Comparison of ENCODE assay signal across 17 cellular contexts in the genomic region with DNA sequence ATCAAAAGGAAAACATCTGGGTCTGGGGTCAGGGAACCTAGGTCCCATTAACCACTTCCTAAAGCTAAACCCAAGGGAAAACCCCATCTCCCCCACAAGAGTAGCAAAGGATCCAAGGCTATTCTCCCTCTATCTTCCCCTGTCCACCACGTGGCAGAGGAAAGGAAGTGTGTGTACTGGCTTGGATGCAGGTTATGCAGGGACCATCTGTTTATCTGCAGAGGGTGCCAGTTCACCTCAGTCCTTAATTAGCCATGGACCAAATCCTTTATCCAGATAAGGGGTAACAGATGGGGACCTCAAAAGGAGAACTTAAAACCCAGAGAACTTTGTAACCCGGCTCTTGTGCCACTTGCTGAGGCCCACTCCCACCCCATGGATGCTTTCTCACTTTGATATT.
DNase-seq lines count a peak whose midpoint lies in the region; ATAC-seq and TF ChIP-seq lines count a peak whose summit lies in the region.
"Had no signal": no experiment of that assay in that cellular context is flagged by ENCODE, and none has a peak within 500 bp of the region (broad histone marks: within the 10 kb centered on the region; RNA-seq: fewer than 3 reads in every experiment).

No MANE protein-coding gene starts in this region.

- no peak overlapping the region for H3K9ac ChIP-seq in BLaER1 treated with 17β-estradiol and CSF1 and Interleukin-3, amounts not matched to agents 10 nM and 100 nM

- intact Hi-C loops in CD14-positive monocyte (cut with micrococcal nuclease): no loop called here

- TF ChIP-seq CTCF in WERI-Rb-1 (IDR thresholded peaks at IDR 0.05; ENCODE audit: low read depth, low read length): 0 out of 2 replicates have a peak, but pooled peaks have one; percentile 26
- no peak for TF ChIP-seq CTCF in CD14-positive monocyte (IDR thresholded peaks at IDR 0.05)

- peaks cover 0 to 4% (median 1%) of the 10 kb centered on the region in 7 donors for H3K9me3 Mint-ChIP-seq in CD14-positive monocyte
- H3K9me3 Mint-ChIP-seq: HFFc6 had no signal

- H3K27me3 Mint-ChIP-seq in CD14-positive monocyte (ENCODE audit: low read depth in 3 of 3): peaks cover 0 to 4% (median 0%) of the 10 kb centered on the region in 3 donors

- H3K4me1 ChIP-seq in BLaER1 treated with 17β-estradiol and CSF1 and Interleukin-3, amounts not matched to agents 10 nM and 100 nM: peaks cover 0 to 7% (median 6%) of the 10 kb centered on the region in 10 experiments; a peak in 11 of 20 replicates

- peak; percentile 50 for DNase-seq in DMS 273 treated with DMSO at 0.1 percent for 48 hours (lab: John Stamatoyannopoulos, UW)
- peak; percentile 67 for DNase-seq in WERI-Rb-1
- peak; percentile 85 for DNase-seq in cerebellum (ENCODE audit: low spot score)
- DNase-seq in activated CD4-positive, CD25-positive, alpha-beta regulatory T cell treated with anti-CD3 and anti-CD28 coated beads, Interleukin-2, amount 50 U/mL, for 72 hours: no peak
- DNase-seq in CD14-positive monocyte (ENCODE audit: low spot score): no peak
- DNase-seq: Calu3; CD8-positive, alpha-beta memory T cell; DMS153; DMS79 treated with DMSO at 0.1 percent for 48 hours; EL; GDM1; HCEC 1CT; HFFc6 had no signal

- no peaks in the 10 kb centered on the region for H3K4me1 Mint-ChIP-seq in CD14-positive monocyte
- H3K4me1 Mint-ChIP-seq: B cell; CD8-positive, alpha-beta memory T cell had no signal

- peak overlapping the region in 6 of 11 experiments; percentile 19 to 39 (median 32); a peak in 8 of 22 replicates for H3K4me2 ChIP-seq in BLaER1 treated with 17β-estradiol and CSF1 and Interleukin-3, amounts not matched to agents 10 nM and 100 nM

- no peaks in the 10 kb centered on the region for H3K27me3 ChIP-seq in BLaER1 treated with 17β-estradiol and CSF1 and Interleukin-3, amounts not matched to agents 10 nM and 100 nM
- H3K27me3 ChIP-seq in WERI-Rb-1 (ENCODE audit: insufficient read depth, low read depth, severe bottlenecking): no peaks in the 10 kb centered on the region

- no peak for TF ChIP-seq POLR2A in GM18505 (IDR thresholded peaks at IDR 0.05; ENCODE audit: borderline replicate concordance, extremely low read depth, insufficient read depth, insufficient read length)

- H3K9me3 ChIP-seq in BLaER1 treated with 17β-estradiol and CSF1 and Interleukin-3, amounts not matched to agents 10 nM and 100 nM (replicated peaks in 1 of 11): no peaks in the 10 kb centered on the region
- H3K9me3 ChIP-seq in WERI-Rb-1 (ENCODE audit: severe bottlenecking): peaks cover 3% of the 10 kb centered on the region

- H3K4me3 ChIP-seq in BLaER1 treated with 17β-estradiol and CSF1 and Interleukin-3, amounts not matched to agents 10 nM and 100 nM: no peak overlapping the region
- no peak overlapping the region for H3K4me3 ChIP-seq in WERI-Rb-1 (ENCODE audit: low read depth, low read length)

- H3K36me3 Mint-ChIP-seq in CD14-positive monocyte: no peaks in the 10 kb centered on the region
- H3K36me3 Mint-ChIP-seq: CD8-positive, alpha-beta memory T cell had no signal

- H3K36me3 ChIP-seq in BLaER1 treated with 17β-estradiol and CSF1 and Interleukin-3, amounts not matched to agents 10 nM and 100 nM: no peaks in the 10 kb centered on the region
- no peaks in the 10 kb centered on the region for H3K36me3 ChIP-seq in WERI-Rb-1

- H3K27ac Mint-ChIP-seq in CD14-positive monocyte: no peak overlapping the region
- H3K27ac Mint-ChIP-seq: B cell; CD8-positive, alpha-beta memory T cell; HFFc6 had no signal

- no peaks in the 10 kb centered on the region for H4K20me1 ChIP-seq in BLaER1 treated with 17β-estradiol and CSF1 and Interleukin-3, amounts not matched to agents 10 nM and 100 nM

- H3K4me3 Mint-ChIP-seq in CD14-positive monocyte: no peak overlapping the region
- H3K4me3 Mint-ChIP-seq: B cell; CD8-positive, alpha-beta memory T cell; HFFc6 had no signal

- no peak overlapping the region for H3K27ac ChIP-seq in BLaER1 treated with 17β-estradiol and CSF1 and Interleukin-3, amounts not matched to agents 10 nM and 100 nM
- H3K27ac ChIP-seq in WERI-Rb-1: peak overlapping the region; percentile 61

- no peak for ATAC-seq in GM18505 (IDR thresholded peaks at IDR 0.05; ENCODE audit: unreplicated experiment)
- ATAC-seq: HepG2 had no signal

Comparison
In these comparisons a context has a peak if more than half of its experiments do, and no peak if none do; other contexts are left out.
1. DNase-seq: peak in DMS 273 treated with DMSO at 0.1 percent for 48 hours (single experiment), WERI-Rb-1 (single experiment) and cerebellum (single experiment); none in activated CD4-positive, CD25-positive, alpha-beta regulatory T cell treated with anti-CD3 and anti-CD28 coated beads, Interleukin-2, amount 50 U/mL, for 72 hours (single experiment) and CD14-positive monocyte (single experiment).